ENCODE assay signal across 28 cellular contexts in the genomic region with DNA sequence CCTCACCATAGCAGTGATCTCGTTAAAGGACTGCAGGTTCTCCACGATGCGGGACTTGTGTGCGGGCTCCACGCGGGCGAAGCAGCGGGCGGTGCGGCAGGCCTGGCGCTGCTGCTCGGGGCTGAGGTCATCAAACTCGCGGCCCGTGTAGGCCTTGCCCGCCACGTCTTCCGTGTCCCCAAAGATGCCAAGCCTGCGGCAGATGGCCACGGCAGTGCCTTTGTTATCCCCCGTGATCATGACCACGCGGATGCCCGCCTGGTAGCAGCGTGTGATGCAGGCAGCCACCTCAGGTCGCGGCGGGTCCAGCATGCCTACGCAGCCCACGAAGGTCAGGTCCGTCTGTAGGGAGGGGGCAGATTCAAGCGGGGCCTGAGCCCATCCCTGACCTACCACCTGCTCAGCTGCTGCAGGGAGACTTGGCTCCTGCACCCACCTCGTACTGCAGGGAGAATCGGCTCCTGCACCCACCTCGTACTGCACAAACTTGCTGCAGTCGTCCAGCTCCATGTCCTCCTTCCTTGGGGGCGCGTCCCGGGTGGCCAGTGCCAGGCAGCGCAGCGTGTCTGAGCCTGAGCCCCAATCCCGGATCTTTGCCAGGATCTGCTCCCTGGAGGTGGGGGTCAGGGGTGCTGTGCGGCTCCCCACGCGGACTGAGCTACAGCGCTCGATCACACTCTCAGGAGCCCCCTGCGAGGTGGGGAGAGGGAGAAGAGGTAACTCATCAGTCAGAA. TPM values are rescaled to one million over a fixed set of nuclear protein-coding genes. Genes with fewer than 3 reads are reported as not detected.
"Had no signal": no experiment of that assay in that cellular context is flagged by ENCODE, and none has a peak within 500 bp of the region (broad histone marks: within the 10 kb centered on the region; RNA-seq: fewer than 3 reads in every experiment).

No MANE protein-coding gene starts in this region.

- H3K27me3 Mint-ChIP-seq: naive B cell; stimulated activated naive CD8-positive, alpha-beta T cell treated with anti-CD3 and anti-CD28 coated beads, Interleukin-15, amount 100 ng/mL, for 72 hours had no signal

- H3K9me3 Mint-ChIP-seq: immature natural killer cell; natural killer cell; nephron progenitor cell; neural progenitor cell; stimulated activated effector memory CD8-positive, alpha-beta T cell treated with anti-CD3 and anti-CD28 coated beads, Interleukin-12 subunit alpha, Interleukin-12 subunit beta, amount 100 ng/mL, for 72 hours; stimulated activated naive CD8-positive, alpha-beta T cell treated with anti-CD3 and anti-CD28 coated beads, Interleukin-15, amount 100 ng/mL, for 72 hours; type B pancreatic cell had no signal

- DNase-seq: hypothalamus; immature natural killer cell; kidney; left colon; left lung; lower lobe of right lung; mammary epithelial cell; mesenchymal stem cell; naive B cell; natural killer cell; nephron progenitor cell; ovary; stimulated activated CD4-positive, alpha-beta T cell treated with anti-CD3 and anti-CD28 coated beads, Interleukin-4, amount 100 ng/mL, for 24 hours; stimulated activated naive CD4-positive, alpha-beta T cell treated with Interleukin-2 at 50 U/mL for 16 hours; stimulated activated naive CD8-positive, alpha-beta T cell treated with anti-CD3 and anti-CD28 coated beads, Interleukin-15, amount 100 ng/mL, for 72 hours; substantia nigra; uterus had no signal

- H3K27me3 ChIP-seq: left lung, ovary, right atrium auricular region, tibial nerve, uterus had no signal

- H3K27ac ChIP-seq: left lung, lower lobe of right lung, neural progenitor cell, ovary, right atrium auricular region, skin epidermis, tibial nerve, uterus had no signal

- ATAC-seq: left colon; left lung; lower lobe of right lung; natural killer cell; sciatic nerve; stimulated activated effector memory CD8-positive, alpha-beta T cell treated with anti-CD3 and anti-CD28 coated beads, Interleukin-12 subunit alpha, Interleukin-12 subunit beta, amount 100 ng/mL, for 72 hours; stimulated activated naive CD8-positive, alpha-beta T cell treated with anti-CD3 and anti-CD28 coated beads, Interleukin-15, amount 100 ng/mL, for 72 hours had no signal

- H3K4me1 ChIP-seq: left lung, neural progenitor cell, uterus had no signal

- H3K9me3 ChIP-seq: left lung, lower lobe of right lung, ovary, right atrium auricular region, tibial nerve, uterus had no signal

- H3K9ac ChIP-seq: neural progenitor cell had no signal

- FAIRE-seq: islet of Langerhans, kidney had no signal

- H3K4me3 Mint-ChIP-seq: immature natural killer cell; naive B cell; natural killer cell; nephron progenitor cell; neural progenitor cell; stimulated activated effector memory CD8-positive, alpha-beta T cell treated with anti-CD3 and anti-CD28 coated beads, Interleukin-12 subunit alpha, Interleukin-12 subunit beta, amount 100 ng/mL, for 72 hours; stimulated activated naive CD8-positive, alpha-beta T cell treated with anti-CD3 and anti-CD28 coated beads, Interleukin-15, amount 100 ng/mL, for 72 hours; type B pancreatic cell had no signal

- H3K36me3 ChIP-seq: neural progenitor cell, ovary, right atrium auricular region, uterus had no signal

- H3K4me3 ChIP-seq: left lung, lower lobe of right lung, neural progenitor cell, ovary, right atrium auricular region, skin epidermis, tibial nerve, uterus had no signal

- H2AFZ ChIP-seq: neural progenitor cell had no signal

- H3K4me2 ChIP-seq: neural progenitor cell had no signal

- H3K27ac Mint-ChIP-seq: natural killer cell; nephron progenitor cell; neural progenitor cell; progenitor cell of endocrine pancreas; stimulated activated effector memory CD8-positive, alpha-beta T cell treated with anti-CD3 and anti-CD28 coated beads, Interleukin-12 subunit alpha, Interleukin-12 subunit beta, amount 100 ng/mL, for 72 hours; stimulated activated naive CD8-positive, alpha-beta T cell treated with anti-CD3 and anti-CD28 coated beads, Interleukin-15, amount 100 ng/mL, for 72 hours; type B pancreatic cell had no signal

RNA-seq across cellular contexts. Expression of gene ATP2A3, which starts 23.1 kb away (rescaled TPM):
- polyA plus RNA-seq: mammary epithelial cell had no signal

RNA-seq across cellular contexts. Expression of gene P2RX1, which starts 24.9 kb away (rescaled TPM):
- total RNA-seq: mammary epithelial cell, pulmonary artery endothelial cell, renal cortical epithelial cell had no signal
- polyA plus RNA-seq: mammary epithelial cell had no signal
